ENCODE assay signal across 8 cellular contexts in genomic region chr1:20732071-20732587, GRCh38. TPM values are rescaled to one million over a fixed set of nuclear protein-coding genes. Genes with fewer than 3 reads are reported as not detected.
A peak's percentile ranks its signal among the peaks of the same experiment; 100 is the strongest.
DNase-seq lines count a peak whose midpoint lies in the region; ATAC-seq and TF ChIP-seq lines count a peak whose summit lies in the region.

No MANE protein-coding gene starts in this region.

- H3K4me1 Mint-ChIP-seq in activated CD8-positive, alpha-beta T cell treated with anti-CD3 and anti-CD28 coated beads for 36 hours (ENCODE audit: low read depth) = peaks cover 15% of the 10 kb centered on the region
- peaks cover 19 to 22% of the 10 kb centered on the region in 2 donors for H3K4me1 Mint-ChIP-seq in effector memory CD8-positive, alpha-beta T cell (ENCODE audit: low read depth in 2 of 2)

- H3K23ac ChIP-seq in mesendoderm (ENCODE audit: low read length) = no peak overlapping the region

- no peak overlapping the region for H4K8ac ChIP-seq in mesendoderm (ENCODE audit: low read depth, low read length)

- peaks cover 5% of the 10 kb centered on the region for H3K27me3 ChIP-seq in mesendoderm (ENCODE audit: insufficient read depth, low read length, poor library complexity)

- ATAC-seq in HG02610 (IDR thresholded peaks at IDR 0.05; ENCODE audit: unreplicated experiment) = peak; percentile 54
- ATAC-seq in activated CD8-positive, alpha-beta T cell treated with anti-CD3 and anti-CD28 coated beads for 36 hours = peak; percentile 68
- peak; percentile 60 for ATAC-seq in effector memory CD8-positive, alpha-beta T cell (replicated peaks)

- no CpG with 5 or more reads among the region's 55 CpGs for WGBS in mesendoderm (ENCODE audit: extremely low coverage, insufficient coverage, low lambda C conversion rate)

- no peaks in the 10 kb centered on the region for H3K36me3 ChIP-seq in mesendoderm (ENCODE audit: control insufficient read depth, insufficient read depth, low read length)

- no peak overlapping the region for H2BK5ac ChIP-seq in mesendoderm (ENCODE audit: low read length)

- no peak overlapping the region for H3K4ac ChIP-seq in mesendoderm (ENCODE audit: low read depth, low read length)

- H2AK5ac ChIP-seq in mesendoderm (ENCODE audit: low read length) = no peak overlapping the region

- no peak overlapping the region for H2BK15ac ChIP-seq in mesendoderm (replicated peaks; ENCODE audit: low read depth)

- H3K4me1 ChIP-seq in mesendoderm (ENCODE audit: control insufficient read depth, low read depth, low read length) = peaks cover 2% of the 10 kb centered on the region

- intact Hi-C loops in activated CD8-positive, alpha-beta T cell treated with anti-CD3 and anti-CD28 coated beads for 36 hours (cut with micrococcal nuclease) = no loop called here

- H3K27ac ChIP-seq in mesendoderm (ENCODE audit: low read depth, low read length) = no peak overlapping the region

- H3K4me3 ChIP-seq in mesendoderm (ENCODE audit: low read length) = peak overlapping the region; percentile 24

- H3K9ac ChIP-seq in mesendoderm (ENCODE audit: low read length) = peak overlapping the region; percentile 29

- CTCF ChIA-PET in activated CD8-positive, alpha-beta T cell treated with anti-CD3 and anti-CD28 coated beads for 36 hours (lab: Charles Lee) = interaction anchor here (1.5 to 2.7 kb wide), 2 partner anchors 36 to 463 kb away, joined by 4 to 18 read pairs; no protein-coding TSS in a partner anchor

- no peaks in the 10 kb centered on the region for H3K79me1 ChIP-seq in mesendoderm (ENCODE audit: low read length)

- peak overlapping the region; percentile 66 for H3K27ac Mint-ChIP-seq in activated CD8-positive, alpha-beta T cell treated with anti-CD3 and anti-CD28 coated beads for 36 hours
- H3K27ac Mint-ChIP-seq in effector memory CD8-positive, alpha-beta T cell = peak overlapping the region in 1 of 2 donors; percentile 72

- TF ChIP-seq CTCF in activated CD8-positive, alpha-beta T cell treated with anti-CD3 and anti-CD28 coated beads for 36 hours (IDR thresholded peaks at IDR 0.05) = no peak

- H3K18ac ChIP-seq in mesendoderm (ENCODE audit: low read length) = no peak overlapping the region

- H3K36me3 Mint-ChIP-seq in activated CD8-positive, alpha-beta T cell treated with anti-CD3 and anti-CD28 coated beads for 36 hours (ENCODE audit: low read depth) = peaks cover 4% of the 10 kb centered on the region
- H3K36me3 Mint-ChIP-seq in effector memory CD8-positive, alpha-beta T cell (ENCODE audit: insufficient read depth) = peaks cover 4% of the 10 kb centered on the region

- no peaks in the 10 kb centered on the region for H3K79me2 ChIP-seq in mesendoderm (ENCODE audit: control insufficient read depth, insufficient read depth, low read length)

- H3K4me3 Mint-ChIP-seq in activated CD8-positive, alpha-beta T cell treated with anti-CD3 and anti-CD28 coated beads for 36 hours = peak overlapping the region; percentile 79
- H3K4me3 Mint-ChIP-seq in effector memory CD8-positive, alpha-beta T cell = peak overlapping the region; percentile 85 to 93

- H3K9me3 Mint-ChIP-seq in activated CD8-positive, alpha-beta T cell treated with anti-CD3 and anti-CD28 coated beads for 36 hours = no peaks in the 10 kb centered on the region
- H3K9me3 Mint-ChIP-seq in effector memory CD8-positive, alpha-beta T cell = no peaks in the 10 kb centered on the region

- H2BK120ac ChIP-seq in mesendoderm (ENCODE audit: low read depth, low read length) = no peak overlapping the region

- peaks cover 26% of the 10 kb centered on the region for H3K27me3 Mint-ChIP-seq in activated CD8-positive, alpha-beta T cell treated with anti-CD3 and anti-CD28 coated beads for 36 hours
- H3K27me3 Mint-ChIP-seq in effector memory CD8-positive, alpha-beta T cell = peaks cover 7 to 41% of the 10 kb centered on the region in 2 donors

- POLR2A ChIA-PET in activated CD8-positive, alpha-beta T cell treated with anti-CD3 and anti-CD28 coated beads for 36 hours (lab: Charles Lee) = interaction anchor here (0.7 to 2.4 kb wide), 2 partner anchors 39 to 54 kb away, joined by 3 to 10 read pairs; no protein-coding TSS in a partner anchor

- H4K5ac ChIP-seq in mesendoderm (ENCODE audit: low read length) = no peak overlapping the region

- peak overlapping the region; percentile 89 for H3K4me2 ChIP-seq in mesendoderm (ENCODE audit: low read length)

- peak overlapping the region; percentile 65 for H3K56ac ChIP-seq in mesendoderm (ENCODE audit: low read length)

- peak; percentile 83 for DNase-seq in EL
- DNase-seq in NCI-H2227 (lab: John Stamatoyannopoulos, UW; ENCODE audit: unreplicated experiment) = peak; percentile 91
- DNase-seq in activated CD8-positive, alpha-beta T cell treated with anti-CD3 and anti-CD28 coated beads for 36 hours = peak; percentile 72
- peak; percentile 25 to 36 (median 33) for DNase-seq in effector memory CD8-positive, alpha-beta T cell
- peak; percentile 82 for DNase-seq in mesendoderm
- DNase-seq in stimulated activated CD8-positive, alpha-beta memory T cell treated with anti-CD3 and anti-CD28 coated beads, Interleukin-15, amount 100 ng/mL, for 48 hours (ENCODE audit: low read depth in 2 of 2) = peak; percentile 39 to 58
- no peak for DNase-seq in pons (ENCODE audit: low spot score)

RNA-seq across cellular contexts. Expression of gene SH2D5, which starts 0.4 kb away (rescaled TPM):
- total RNA-seq in activated CD8-positive, alpha-beta T cell treated with anti-CD3 and anti-CD28 coated beads for 36 hours = 1 to 10 TPM; 1.3 to 1.6 TPM
- 2.3 TPM for polyA plus RNA-seq in mesendoderm (2013, experiment 1 of 2)
- polyA plus RNA-seq in mesendoderm (2013, experiment 2 of 2) = 2.2 TPM

RNA-seq across cellular contexts. Expression of gene KIF17, which starts 14.3 kb away (rescaled TPM):
- not detected for total RNA-seq in activated CD8-positive, alpha-beta T cell treated with anti-CD3 and anti-CD28 coated beads for 36 hours
- polyA plus RNA-seq in mesendoderm (2013, experiment 1 of 2) = 2.7 TPM
- polyA plus RNA-seq in mesendoderm (2013, experiment 2 of 2) = 2.1 TPM

RNA-seq across cellular contexts. Expression of gene HP1BP3, which starts 55.0 kb away (rescaled TPM):
- 100 to 1,000 TPM; 219 to 224 TPM for total RNA-seq in activated CD8-positive, alpha-beta T cell treated with anti-CD3 and anti-CD28 coated beads for 36 hours
- 68.7 TPM for polyA plus RNA-seq in mesendoderm (2013, experiment 1 of 2)
- polyA plus RNA-seq in mesendoderm (2013, experiment 2 of 2) = 69.9 TPM
